9 cellular contexts compared by ENCODE assay signal in the genomic region with DNA sequence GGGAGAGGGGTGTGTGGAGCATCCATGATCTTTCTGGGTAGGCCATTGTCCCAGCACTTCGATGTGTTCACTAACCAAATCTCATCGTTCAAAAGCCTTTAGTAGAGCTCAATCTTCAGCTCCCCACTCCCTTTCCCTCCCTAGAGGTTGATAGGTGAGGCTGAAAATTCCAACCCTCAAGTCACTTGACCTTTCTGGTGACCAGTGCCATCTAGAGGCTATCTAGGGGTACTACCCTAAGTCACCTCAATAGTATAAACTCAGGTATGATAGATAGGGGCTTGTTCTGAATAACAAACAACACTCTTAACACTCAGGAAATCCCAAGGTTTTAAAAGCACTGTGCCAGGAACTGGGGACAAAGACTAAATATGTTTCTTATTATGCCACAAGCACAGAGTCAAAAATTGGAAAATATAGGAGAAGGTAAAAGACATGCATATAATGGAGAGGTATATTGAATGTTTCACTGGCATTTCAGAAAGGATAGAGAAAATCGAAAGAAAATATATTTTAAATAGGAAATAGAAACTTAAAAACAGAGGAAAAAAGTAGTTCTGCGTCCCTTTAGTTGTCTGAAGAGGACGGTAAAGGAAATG. TPM values are rescaled to one million over a fixed set of nuclear protein-coding genes. Genes with fewer than 3 reads are reported as not detected.
DNase-seq lines count a peak whose midpoint lies in the region; FAIRE-seq and TF ChIP-seq lines count a peak whose summit lies in the region.
"Had no signal": no experiment of that assay in that cellular context is flagged by ENCODE, and none has a peak within 500 bp of the region (broad histone marks: within the 10 kb centered on the region; RNA-seq: fewer than 3 reads in every experiment).

No MANE protein-coding gene starts in this region.

- no peaks in the 10 kb centered on the region for H3K27me3 ChIP-seq in colonic mucosa
- no peaks in the 10 kb centered on the region for H3K27me3 ChIP-seq in neutrophil

- DNase-seq in AG04449 (ENCODE audit: low read depth, low spot score) (no peak), GF-D8 (lab: John Stamatoyannopoulos, UW) (peak; percentile 6), KBM-7 (peak; percentile 54), SHP77 (lab: John Stamatoyannopoulos, UW) (peak; percentile 46 to 60), colonic mucosa (peak; percentile 20), kidney (no peak), epidermal melanocyte (ENCODE audit: insufficient read length, low spot score) (no peak)

- FAIRE-seq in kidney (lab: Jason Lieb, UNC): no peak

- in situ Hi-C loops in KBM-7 (cut with MboI; ENCODE audit: low pct_unique_long_range_greater_than_20kb, low sequenced_read_pairs): no loop called here

- CTCF ChIA-PET in AG04449 (lab: Yijun Ruan, JAX): interaction anchor here (1.0 to 1.4 kb wide), 3 partner anchors 12 to 58 kb away, joined by 3 to 4 read pairs (median 3); no protein-coding TSS in a partner anchor

- POLR2A ChIA-PET in AG04449 (lab: Yijun Ruan, JAX): no interaction called here

- TF ChIP-seq CTCF in AG04449 (IDR thresholded peaks at IDR 0.05; ENCODE audit: insufficient read depth, low read length, missing control alignments) (peak; percentile 56), colonic mucosa (IDR thresholded peaks at IDR 0.05) (peak; percentile 69), neutrophil (IDR thresholded peaks at IDR 0.05) (peak; percentile 82), kidney (IDR thresholded peaks at IDR 0.05; ENCODE audit: borderline replicate concordance, extremely low read depth, insufficient read depth) (no peak)

- no peak overlapping the region for H3K4me3 ChIP-seq in AG04449 (ENCODE audit: low read depth, low read length)
- no peak overlapping the region for H3K4me3 ChIP-seq in colonic mucosa
- H3K4me3 ChIP-seq in neutrophil (ENCODE audit: low read depth in 1 of 2, low read length in 1 of 2): no peak overlapping the region
- no peak overlapping the region for H3K4me3 ChIP-seq in kidney (ENCODE audit: low read length in 2 of 2)

- H3K9me3 ChIP-seq in colonic mucosa (no peaks in the 10 kb centered on the region), neutrophil (no peaks in the 10 kb centered on the region), kidney (ENCODE audit: control insufficient read depth in 1 of 2, low read length in 2 of 2) (no peaks in the 10 kb centered on the region)

- no peak overlapping the region for H3K27ac ChIP-seq in colonic mucosa
- H3K27ac ChIP-seq in neutrophil: no peak overlapping the region
- H3K27ac ChIP-seq in kidney (ENCODE audit: low read depth in 2 of 2, low read length in 2 of 2): no peak overlapping the region
- H3K27ac ChIP-seq: parathyroid adenoma had no signal

- H3K9ac ChIP-seq in colonic mucosa (ENCODE audit: low read depth in 2 of 2, low read length in 2 of 2) (no peak overlapping the region), kidney (ENCODE audit: low read length in 2 of 2) (no peak overlapping the region)
- H3K9ac ChIP-seq: parathyroid adenoma had no signal

- H3K4me1 ChIP-seq in colonic mucosa (no peaks in the 10 kb centered on the region), neutrophil (ENCODE audit: control insufficient read depth in 1 of 2, insufficient read depth in 1 of 2, low read depth in 1 of 2, low read length in 1 of 2) (no peaks in the 10 kb centered on the region), kidney (ENCODE audit: control insufficient read depth in 1 of 2, insufficient read depth in 1 of 2, low read depth in 1 of 2, low read length in 2 of 2) (no peaks in the 10 kb centered on the region)
- H3K4me1 ChIP-seq: parathyroid adenoma had no signal

- H3K36me3 ChIP-seq in colonic mucosa (no peaks in the 10 kb centered on the region), neutrophil (no peaks in the 10 kb centered on the region), kidney (ENCODE audit: control insufficient read depth in 1 of 2, insufficient read depth in 2 of 2, low read length in 2 of 2) (no peaks in the 10 kb centered on the region)

- intact Hi-C loops in colonic mucosa (cut with DNase I) (no loop called here), kidney (cut with DNase I) (no loop called here)

RNA-seq across cellular contexts. Expression of gene CD53, which starts 42.9 kb away (rescaled TPM):
- total RNA-seq in colonic mucosa: 10 to 100 TPM in 1 of 2 donors, 1 to 10 TPM in 1; 7.4 to 15.8 TPM
- 70.9 TPM for total RNA-seq in kidney
- polyA plus RNA-seq in kidney (ENCODE audit: insufficient read depth, low read depth, low replicate concordance): 10.7 TPM

Comparison
In these comparisons a context has a peak if more than half of its experiments do, and no peak if none do; other contexts are left out.
1. DNase-seq: peak in GF-D8 (single experiment), KBM-7 (single experiment), SHP77 (2 of 2) and colonic mucosa (single experiment); none in AG04449 (single experiment), kidney (single experiment) and epidermal melanocyte (single experiment).